In genomic region chr21:45963225-45963555, GRCh38 we compare ENCODE assay signal across 17 cellular contexts.
"Had no signal": no experiment of that assay in that cellular context is flagged by ENCODE, and none has a peak within 500 bp of the region (broad histone marks: within the 10 kb centered on the region; RNA-seq: fewer than 3 reads in every experiment).

No MANE protein-coding gene starts in this region.

- H3K9ac ChIP-seq: parathyroid adenoma had no signal

- DNase-seq: activated CD4-positive, alpha-beta T cell treated with anti-CD3 and anti-CD28 coated beads, Interleukin-2, amount 50 U/mL, for 4 hours; activated CD4-positive, CD25-positive, alpha-beta regulatory T cell treated with anti-CD3 and anti-CD28 coated beads, Interleukin-2, amount 50 U/mL, for 72 hours; activated naive CD4-positive, alpha-beta T cell; activated naive CD8-positive, alpha-beta T cell treated with anti-CD3 and anti-CD28 coated beads, Interleukin-2, amount 10 ng/mL, durations not matched to agents 7 days and 5 days; activated T-cell treated with anti-CD3 and anti-CD28 coated beads for 4 hours; anterior cingulate cortex; dorsolateral prefrontal cortex; endodermal cell; glutamatergic neuron; hypothalamus; small intestine; stimulated activated CD4-positive, alpha-beta T cell treated with anti-CD3 and anti-CD28 coated beads, Interleukin-4, amount 100 ng/mL, for 4 hours; stimulated activated CD8-positive, alpha-beta memory T cell treated with anti-CD3 and anti-CD28 coated beads, Interleukin-4, amount 100 ng/mL, for 48 hours; stimulated activated naive CD4-positive, alpha-beta T cell treated with Interleukin-2 at 50 U/mL for 16 hours; substantia nigra; transverse colon had no signal

- H3K27ac ChIP-seq: dorsolateral prefrontal cortex, parathyroid adenoma, transverse colon had no signal

- H3K27me3 ChIP-seq: transverse colon had no signal

- H3K79me2 ChIP-seq: parathyroid adenoma had no signal

- H3K4me3 ChIP-seq: dorsolateral prefrontal cortex, transverse colon had no signal

- H2AFZ ChIP-seq: parathyroid adenoma had no signal

- H3K4me1 ChIP-seq: parathyroid adenoma had no signal

- H3K36me3 ChIP-seq: transverse colon had no signal
